Comparison of ENCODE assay signal across 8 cellular contexts in genomic region chr2:60932071-60932470, GRCh38. TPM values are rescaled to one million over a fixed set of nuclear protein-coding genes. Genes with fewer than 3 reads are reported as not detected.
DNase-seq lines count a peak whose midpoint lies in the region; ATAC-seq, FAIRE-seq and TF ChIP-seq lines count a peak whose summit lies in the region.
"Not testable (repeated sequence)": the region's sequence is repeated elsewhere in the genome, so short reads cannot be mapped to it uniquely, and the experiment has no call there.

No MANE protein-coding gene starts in this region.

- H3K27ac Mint-ChIP-seq in activated T-cell treated with anti-CD3 and anti-CD28 coated beads, Interleukin-2, amount 50 U/mL, for 24 hours, result peak overlapping the region; percentile 3
- peak overlapping the region in 5 of 6 donors; percentile 37 to 74 (median 64) for H3K27ac Mint-ChIP-seq in naive B cell
- H3K27ac Mint-ChIP-seq in stimulated activated naive B cell treated with anti-CD40 and anti-IgM and Interleukin-4, amounts not matched to agents 10 μg/mL and 1 μg/mL and 100 μg/mL, for 72 hours, result peak overlapping the region; percentile 79

- not testable (repeated sequence) for H3K9me3 Mint-ChIP-seq in activated T-cell treated with anti-CD3 and anti-CD28 coated beads, Interleukin-2, amount 50 U/mL, for 24 hours; naive B cell; stimulated activated naive B cell treated with anti-CD40 and anti-IgM and Interleukin-4, amounts not matched to agents 10 μg/mL and 1 μg/mL and 100 μg/mL, for 72 hours

- peaks cover 77% of the 10 kb centered on the region for H3K36me3 Mint-ChIP-seq in activated T-cell treated with anti-CD3 and anti-CD28 coated beads, Interleukin-2, amount 50 U/mL, for 24 hours (ENCODE audit: low read depth)
- peaks cover 32 to 33% of the 10 kb centered on the region in 2 donors for H3K36me3 Mint-ChIP-seq in naive B cell
- H3K36me3 Mint-ChIP-seq in stimulated activated naive B cell treated with anti-CD40 and anti-IgM and Interleukin-4, amounts not matched to agents 10 μg/mL and 1 μg/mL and 100 μg/mL, for 72 hours, result peaks cover 56 to 60% of the 10 kb centered on the region in 2 donors

- DNase-seq in Daoy (ENCODE audit: low read depth) (peak; percentile 28), HCEC 1CT (peak; percentile 39), MG63 (peak; percentile 58), bronchial epithelial cell (ENCODE audit: low read depth) (peak; percentile 13)
- DNase-seq in activated T-cell treated with anti-CD3 and anti-CD28 coated beads, Interleukin-2, amount 50 U/mL, for 24 hours; foreskin keratinocyte; naive B cell; stimulated activated naive B cell treated with anti-CD40 and anti-IgM and Interleukin-4, amounts not matched to agents 10 μg/mL and 1 μg/mL and 100 μg/mL, for 72 hours: not testable (repeated sequence)

- not testable (repeated sequence) for FAIRE-seq in bronchial epithelial cell (lab: Jason Lieb, UNC)

- not testable (repeated sequence) for TF ChIP-seq CTCF in bronchial epithelial cell (IDR thresholded peaks at IDR 0.05; ENCODE audit: insufficient read depth, low read length, severe bottlenecking); foreskin keratinocyte (conservative IDR thresholded peaks at IDR 0.05)

- not testable (repeated sequence) for H3K27ac ChIP-seq in foreskin keratinocyte

- H3K4me3 ChIP-seq in MG63; bronchial epithelial cell (ENCODE audit: low read depth, low read length): not testable (repeated sequence)

- peaks cover 12% of the 10 kb centered on the region for H3K4me1 Mint-ChIP-seq in activated T-cell treated with anti-CD3 and anti-CD28 coated beads, Interleukin-2, amount 50 U/mL, for 24 hours (ENCODE audit: low read depth)
- H3K4me1 Mint-ChIP-seq in naive B cell, result peaks cover 31 to 45% (median 41%) of the 10 kb centered on the region in 3 donors
- peaks cover 25 to 51% of the 10 kb centered on the region in 2 donors for H3K4me1 Mint-ChIP-seq in stimulated activated naive B cell treated with anti-CD40 and anti-IgM and Interleukin-4, amounts not matched to agents 10 μg/mL and 1 μg/mL and 100 μg/mL, for 72 hours

- H3K27me3 Mint-ChIP-seq in activated T-cell treated with anti-CD3 and anti-CD28 coated beads, Interleukin-2, amount 50 U/mL, for 24 hours; naive B cell; stimulated activated naive B cell treated with anti-CD40 and anti-IgM and Interleukin-4, amounts not matched to agents 10 μg/mL and 1 μg/mL and 100 μg/mL, for 72 hours: not testable (repeated sequence)

- not testable (repeated sequence) for H3K4me3 Mint-ChIP-seq in activated T-cell treated with anti-CD3 and anti-CD28 coated beads, Interleukin-2, amount 50 U/mL, for 24 hours; naive B cell; stimulated activated naive B cell treated with anti-CD40 and anti-IgM and Interleukin-4, amounts not matched to agents 10 μg/mL and 1 μg/mL and 100 μg/mL, for 72 hours

- not testable (repeated sequence) for H3K9me3 ChIP-seq in MG63

- H3K4me1 ChIP-seq in foreskin keratinocyte, result not testable (repeated sequence)

- H3K36me3 ChIP-seq in MG63; bronchial epithelial cell (ENCODE audit: control insufficient read depth, insufficient read depth, low read length): not testable (repeated sequence)

- not testable (repeated sequence) for H3K27me3 ChIP-seq in MG63; bronchial epithelial cell (ENCODE audit: control insufficient read depth, insufficient read depth, low read length); foreskin keratinocyte

- peak; percentile 50 for ATAC-seq in foreskin keratinocyte
- not testable (repeated sequence) for ATAC-seq in naive B cell (ENCODE audit: low read depth in 2 of 2)
- ATAC-seq in stimulated activated naive B cell treated with anti-CD40 and anti-IgM and Interleukin-4, amounts not matched to agents 10 μg/mL and 1 μg/mL and 100 μg/mL, for 72 hours (replicated peaks), result peak in 1 of 2 donors; percentile 1

RNA-seq across cellular contexts. Expression of gene REL, which starts 50.7 kb away (rescaled TPM):
- total RNA-seq in Daoy (2014; rRNA removed; shearing (Covaris generic)), result 2.7 and 6.9 TPM in 2 replicates
- 0.74 and 3.1 TPM in 2 replicates for total RNA-seq in MG63 (2014; rRNA removed; shearing (Covaris generic); ENCODE audit: low replicate concordance)
- 8.6 and 9.0 TPM in 2 replicates for total RNA-seq in bronchial epithelial cell
- 9.6 and 11.1 TPM in 2 replicates for total RNA-seq in foreskin keratinocyte
- polyA plus RNA-seq in foreskin keratinocyte, result 0.32 and 0.42 TPM in 2 replicates
- polyA plus RNA-seq in naive B cell (ENCODE audit: low read depth in 6 of 6), result 100 to 1,000 TPM in 3 of 6 donors, 10 to 100 TPM in 3; 30.1 to 125 (median 106) TPM

Comparison
In these comparisons a context has a peak if more than half of its experiments do, and no peak if none do; other contexts are left out.
1. H3K27ac Mint-ChIP-seq: peak in every context shown above with its lines; median percentile 79 in stimulated activated naive B cell treated with anti-CD40 and anti-IgM and Interleukin-4, amounts not matched to agents 10 μg/mL and 1 μg/mL and 100 μg/mL, for 72 hours; 64 in naive B cell; 3 in activated T-cell treated with anti-CD3 and anti-CD28 coated beads, Interleukin-2, amount 50 U/mL, for 24 hours.